ENCODE assay signal across 8 cellular contexts in genomic region chr4:1711055-1711905, GRCh38. TPM values are rescaled to one million over a fixed set of nuclear protein-coding genes. Genes with fewer than 3 reads are reported as not detected.
DNase-seq lines count a peak whose midpoint lies in the region; ATAC-seq and TF ChIP-seq lines count a peak whose summit lies in the region.

No MANE protein-coding gene starts in this region.

- no peaks in the 10 kb centered on the region for H3K9me3 ChIP-seq in ectodermal cell (ENCODE audit: control insufficient read depth, low read length)
- no peaks in the 10 kb centered on the region for H3K9me3 ChIP-seq in lower lobe of right lung

- H3K4me1 Mint-ChIP-seq in stimulated activated naive CD8-positive, alpha-beta T cell treated with anti-CD3 and anti-CD28 coated beads, Interleukin-15, amount 100 ng/mL, for 72 hours: peaks cover 75% of the 10 kb centered on the region

- no peak for TF ChIP-seq CTCF in lower lobe of right lung (IDR thresholded peaks at IDR 0.05)

- 9 to 10% methylated on average over 61 of the region's 61 CpGs for WGBS in ectodermal cell, 2 experiments

- H3K27ac ChIP-seq in ectodermal cell (ENCODE audit: insufficient read depth, low read depth, low read length, poor library complexity, severe bottlenecking) (peak overlapping the region; percentile 8), lower lobe of right lung (peak overlapping the region; percentile 99)

- H3K36me3 ChIP-seq in ectodermal cell (ENCODE audit: control insufficient read depth, insufficient read depth, low read length) (peaks cover 4% of the 10 kb centered on the region), lower lobe of right lung (peaks cover 27% of the 10 kb centered on the region)

- peak; percentile 53 for DNase-seq in activated CD4-positive, CD25-positive, alpha-beta regulatory T cell treated with anti-CD3 and anti-CD28 coated beads, Interleukin-2, amount 50 U/mL, for 72 hours
- no peak for DNase-seq in activated CD4-positive, CD25-positive, alpha-beta regulatory T cell (lab: John Stamatoyannopoulos, UW)
- DNase-seq in T-helper 1 cell (peak in 3 of 5 donors; percentile 33 to 43 (median 35)), lower lobe of right lung (peak; percentile 70), mesenteric fat pad (ENCODE audit: low spot score) (no peak)
- peak; percentile 50 to 53 for DNase-seq in stimulated activated naive CD8-positive, alpha-beta T cell treated with anti-CD3 and anti-CD28 coated beads, Interleukin-15, amount 100 ng/mL, for 72 hours

- no peaks in the 10 kb centered on the region for H3K27me3 ChIP-seq in ectodermal cell (ENCODE audit: control insufficient read depth, insufficient read depth, low read length, poor library complexity, severe bottlenecking)
- H3K27me3 ChIP-seq in lower lobe of right lung (ENCODE audit: low read depth): no peaks in the 10 kb centered on the region

- H3K27me3 Mint-ChIP-seq in stimulated activated naive CD8-positive, alpha-beta T cell treated with anti-CD3 and anti-CD28 coated beads, Interleukin-15, amount 100 ng/mL, for 72 hours: no peaks in the 10 kb centered on the region

- peak; percentile 7 for ATAC-seq in HG03045 (IDR thresholded peaks at IDR 0.05; ENCODE audit: unreplicated experiment)
- peak; percentile 6 to 40 for ATAC-seq in lower lobe of right lung
- ATAC-seq in stimulated activated naive CD8-positive, alpha-beta T cell treated with anti-CD3 and anti-CD28 coated beads, Interleukin-15, amount 100 ng/mL, for 72 hours: peak; percentile 2

- no peaks in the 10 kb centered on the region for H3K9me3 Mint-ChIP-seq in stimulated activated naive CD8-positive, alpha-beta T cell treated with anti-CD3 and anti-CD28 coated beads, Interleukin-15, amount 100 ng/mL, for 72 hours

- H3K4me3 Mint-ChIP-seq in stimulated activated naive CD8-positive, alpha-beta T cell treated with anti-CD3 and anti-CD28 coated beads, Interleukin-15, amount 100 ng/mL, for 72 hours: peak overlapping the region; percentile 94 to 96

- peak overlapping the region; percentile 97 to 98 for H3K27ac Mint-ChIP-seq in stimulated activated naive CD8-positive, alpha-beta T cell treated with anti-CD3 and anti-CD28 coated beads, Interleukin-15, amount 100 ng/mL, for 72 hours

- H3K4me1 ChIP-seq in ectodermal cell (ENCODE audit: control insufficient read depth, insufficient read depth, low read length) (no peaks in the 10 kb centered on the region), lower lobe of right lung (peaks cover 65% of the 10 kb centered on the region)

- peak overlapping the region; percentile 86 for H3K4me3 ChIP-seq in ectodermal cell (ENCODE audit: insufficient read depth, low read depth, low read length)
- peak overlapping the region; percentile 95 for H3K4me3 ChIP-seq in lower lobe of right lung

- intact Hi-C loops in lower lobe of right lung (cut with DNase I): no loop called here

RNA-seq across cellular contexts. Expression of gene SLBP, which starts 0.8 kb away (rescaled TPM):
- 66.4 TPM for polyA plus RNA-seq in ectodermal cell (2013, experiment 1 of 4)
- 72.0 TPM for polyA plus RNA-seq in ectodermal cell (2013, experiment 2 of 4)
- polyA plus RNA-seq in ectodermal cell (2013, experiment 3 of 4): 52.7 TPM
- polyA plus RNA-seq in ectodermal cell (2013, experiment 4 of 4): 55.2 TPM
- total RNA-seq in lower lobe of right lung: 31.6 TPM
- total RNA-seq in mesenteric fat pad: 31.2 TPM

RNA-seq across cellular contexts. Expression of gene TMEM129, which starts 9.8 kb away (rescaled TPM):
- 32.5 TPM for polyA plus RNA-seq in ectodermal cell (2013, experiment 1 of 4)
- 31.7 TPM for polyA plus RNA-seq in ectodermal cell (2013, experiment 2 of 4)
- polyA plus RNA-seq in ectodermal cell (2013, experiment 3 of 4): 31.6 TPM
- polyA plus RNA-seq in ectodermal cell (2013, experiment 4 of 4): 32.7 TPM
- total RNA-seq in lower lobe of right lung (30.9 TPM), mesenteric fat pad (33.6 TPM)

RNA-seq across cellular contexts. Expression of gene TACC3, which starts 10.0 kb away (rescaled TPM):
- 159 TPM for polyA plus RNA-seq in ectodermal cell (2013, experiment 1 of 4)
- 136 TPM for polyA plus RNA-seq in ectodermal cell (2013, experiment 2 of 4)
- 143 TPM for polyA plus RNA-seq in ectodermal cell (2013, experiment 3 of 4)
- polyA plus RNA-seq in ectodermal cell (2013, experiment 4 of 4): 141 TPM
- total RNA-seq in lower lobe of right lung (19.3 TPM), mesenteric fat pad (10.2 TPM)

RNA-seq across cellular contexts. Expression of gene FAM53A, which starts 27.2 kb away (rescaled TPM):
- 4.8 TPM for polyA plus RNA-seq in ectodermal cell (2013, experiment 1 of 4)
- 3.6 TPM for polyA plus RNA-seq in ectodermal cell (2013, experiment 2 of 4)
- 4.3 TPM for polyA plus RNA-seq in ectodermal cell (2013, experiment 3 of 4)
- 4.7 TPM for polyA plus RNA-seq in ectodermal cell (2013, experiment 4 of 4)
- total RNA-seq in lower lobe of right lung (1.7 TPM), mesenteric fat pad (2.9 TPM)

Comparison
In these comparisons a context has a peak if more than half of its experiments do, and no peak if none do; other contexts are left out.
1. DNase-seq: peak in activated CD4-positive, CD25-positive, alpha-beta regulatory T cell treated with anti-CD3 and anti-CD28 coated beads, Interleukin-2, amount 50 U/mL, for 72 hours (single experiment), T-helper 1 cell (3 of 5), lower lobe of right lung (single experiment) and stimulated activated naive CD8-positive, alpha-beta T cell treated with anti-CD3 and anti-CD28 coated beads, Interleukin-15, amount 100 ng/mL, for 72 hours (2 of 2); none in activated CD4-positive, CD25-positive, alpha-beta regulatory T cell (0 of 4) and mesenteric fat pad (single experiment).
2. Peak in every context shown above with its lines, with median percentiles within 50 percentile points of each other: ATAC-seq.